15 cellular contexts compared by ENCODE assay signal in the genomic region with DNA sequence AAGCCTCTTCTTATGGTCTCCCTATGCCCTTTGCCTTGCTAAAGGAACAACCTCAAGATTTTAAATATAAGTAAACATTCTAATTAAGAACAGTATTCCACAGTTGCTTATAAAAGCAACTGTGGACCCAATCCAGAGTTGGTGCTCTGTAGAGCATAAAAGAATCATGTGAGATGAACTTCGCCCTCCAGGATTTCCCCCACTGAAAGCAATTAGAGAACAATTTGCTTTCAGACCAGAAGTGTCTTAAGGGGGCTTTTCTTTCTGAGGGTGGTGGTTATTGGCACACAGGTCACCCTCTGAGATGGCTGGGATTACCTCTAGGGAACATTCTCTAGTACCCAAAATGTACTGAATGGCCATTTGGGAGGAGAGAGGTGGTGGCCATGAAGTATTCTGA.
"Had no signal": no experiment of that assay in that cellular context is flagged by ENCODE, and none has a peak within 500 bp of the region (broad histone marks: within the 10 kb centered on the region; RNA-seq: fewer than 3 reads in every experiment).

No MANE protein-coding gene starts in this region.

- H3K4me1 ChIP-seq: SJSA1 had no signal

- H3K4me3 Mint-ChIP-seq: activated CD4-positive, alpha-beta T cell treated with anti-CD3 and anti-CD28 coated beads, Interleukin-2, amount 10 ng/mL, durations not matched to agents 7 days and 5 days; activated naive CD8-positive, alpha-beta T cell treated with anti-CD3 and anti-CD28 coated beads, Interleukin-2, amount 10 ng/mL, durations not matched to agents 7 days and 5 days; central memory CD8-positive, alpha-beta T cell; neural crest cell had no signal

- H3K9me3 Mint-ChIP-seq: activated CD4-positive, alpha-beta T cell treated with anti-CD3 and anti-CD28 coated beads, Interleukin-2, amount 10 ng/mL, durations not matched to agents 7 days and 5 days; activated naive CD8-positive, alpha-beta T cell treated with anti-CD3 and anti-CD28 coated beads, Interleukin-2, amount 10 ng/mL, durations not matched to agents 7 days and 5 days; central memory CD8-positive, alpha-beta T cell; neural crest cell; T-helper 2 cell treated with Interferon-gamma antibody and Interleukin-4, amounts not matched to agents 5 μg/mL and 100 μg/mL, for 36 hours had no signal

- H3K4me3 ChIP-seq: coronary artery, esophagus squamous epithelium, SJSA1, tibial nerve had no signal

- H3K27me3 ChIP-seq: brain microvascular endothelial cell, esophagus squamous epithelium, SJSA1, tibial nerve had no signal

- H3K27ac ChIP-seq: brain microvascular endothelial cell, coronary artery, esophagus squamous epithelium, SJSA1, tibial nerve had no signal

- H3K36me3 ChIP-seq: brain microvascular endothelial cell, esophagus squamous epithelium, tibial nerve had no signal

- H3K27me3 Mint-ChIP-seq: activated CD4-positive, alpha-beta T cell treated with anti-CD3 and anti-CD28 coated beads, Interleukin-2, amount 10 ng/mL, durations not matched to agents 7 days and 5 days; activated naive CD8-positive, alpha-beta T cell treated with anti-CD3 and anti-CD28 coated beads, Interleukin-2, amount 10 ng/mL, durations not matched to agents 7 days and 5 days; central memory CD8-positive, alpha-beta T cell had no signal

- H3K27ac Mint-ChIP-seq: activated CD4-positive, alpha-beta T cell treated with anti-CD3 and anti-CD28 coated beads, Interleukin-2, amount 10 ng/mL, durations not matched to agents 7 days and 5 days; activated naive CD8-positive, alpha-beta T cell treated with anti-CD3 and anti-CD28 coated beads, Interleukin-2, amount 10 ng/mL, durations not matched to agents 7 days and 5 days had no signal

- ATAC-seq: sciatic nerve had no signal

- H3K9me3 ChIP-seq: esophagus squamous epithelium, SJSA1, tibial nerve had no signal

- DNase-seq: activated CD4-positive, alpha-beta T cell treated with anti-CD3 and anti-CD28 coated beads, Interleukin-2, amount 10 ng/mL, durations not matched to agents 7 days and 5 days; activated effector memory CD4-positive, alpha-beta T cell treated with Interleukin-2 at 50 U/mL for 16 hours; activated naive CD8-positive, alpha-beta T cell treated with anti-CD3 and anti-CD28 coated beads, Interleukin-2, amount 10 ng/mL, durations not matched to agents 7 days and 5 days; anterior cingulate cortex; brain microvascular endothelial cell; esophagus squamous epithelium; hypothalamus; SW 1271 had no signal
